1 cellular context compared by ENCODE assay signal in the genomic region with DNA sequence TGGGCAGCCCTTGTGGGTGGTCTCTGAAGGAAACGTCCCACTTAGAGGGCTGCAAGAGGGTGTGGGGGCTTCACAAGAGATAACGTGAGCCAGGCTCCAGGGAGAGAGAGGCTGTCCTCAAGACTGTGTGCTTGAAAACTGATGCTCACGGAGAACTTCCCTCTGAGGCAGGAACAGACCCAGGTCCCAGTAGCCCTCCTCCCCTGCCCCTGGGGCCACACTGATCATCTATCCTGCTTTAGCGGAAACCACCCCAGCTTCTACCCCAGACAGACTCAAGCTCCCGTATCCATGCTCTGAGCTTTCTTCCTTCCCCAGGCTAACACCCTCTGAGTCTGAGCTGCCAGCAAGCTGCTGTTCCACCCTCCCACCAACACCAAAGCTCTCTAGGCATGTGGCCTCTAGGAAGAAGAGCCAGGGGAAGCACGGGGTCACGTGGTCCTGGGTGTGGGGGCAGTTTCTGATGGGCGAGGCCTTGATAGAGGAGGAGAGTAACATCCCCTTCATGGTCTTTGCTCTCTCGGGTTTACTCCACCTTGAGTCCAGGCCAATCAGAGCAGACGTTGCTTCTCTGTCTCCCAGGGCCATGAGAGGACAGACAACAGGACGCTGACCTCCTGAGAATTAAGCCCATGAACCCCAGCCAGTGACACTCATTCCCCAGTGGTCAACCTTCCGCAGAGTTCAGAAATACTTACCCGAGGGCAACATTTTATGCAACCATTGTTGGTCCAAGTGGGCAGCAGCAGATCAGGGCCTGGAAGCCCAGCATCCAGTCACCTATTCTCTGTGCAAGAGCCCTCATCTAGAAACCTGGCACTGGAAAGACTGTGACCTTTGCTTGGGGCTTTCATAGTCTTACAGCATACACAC.
TF ChIP-seq lines count a peak whose summit lies in the region.

No MANE protein-coding gene starts in this region.

TF ChIP-seq in GM12878, 131 proteins besides CTCF, POLR2A, EP300 and RAD21 (continued from another document and continues in another):
- TF ChIP-seq, protein P1, sequence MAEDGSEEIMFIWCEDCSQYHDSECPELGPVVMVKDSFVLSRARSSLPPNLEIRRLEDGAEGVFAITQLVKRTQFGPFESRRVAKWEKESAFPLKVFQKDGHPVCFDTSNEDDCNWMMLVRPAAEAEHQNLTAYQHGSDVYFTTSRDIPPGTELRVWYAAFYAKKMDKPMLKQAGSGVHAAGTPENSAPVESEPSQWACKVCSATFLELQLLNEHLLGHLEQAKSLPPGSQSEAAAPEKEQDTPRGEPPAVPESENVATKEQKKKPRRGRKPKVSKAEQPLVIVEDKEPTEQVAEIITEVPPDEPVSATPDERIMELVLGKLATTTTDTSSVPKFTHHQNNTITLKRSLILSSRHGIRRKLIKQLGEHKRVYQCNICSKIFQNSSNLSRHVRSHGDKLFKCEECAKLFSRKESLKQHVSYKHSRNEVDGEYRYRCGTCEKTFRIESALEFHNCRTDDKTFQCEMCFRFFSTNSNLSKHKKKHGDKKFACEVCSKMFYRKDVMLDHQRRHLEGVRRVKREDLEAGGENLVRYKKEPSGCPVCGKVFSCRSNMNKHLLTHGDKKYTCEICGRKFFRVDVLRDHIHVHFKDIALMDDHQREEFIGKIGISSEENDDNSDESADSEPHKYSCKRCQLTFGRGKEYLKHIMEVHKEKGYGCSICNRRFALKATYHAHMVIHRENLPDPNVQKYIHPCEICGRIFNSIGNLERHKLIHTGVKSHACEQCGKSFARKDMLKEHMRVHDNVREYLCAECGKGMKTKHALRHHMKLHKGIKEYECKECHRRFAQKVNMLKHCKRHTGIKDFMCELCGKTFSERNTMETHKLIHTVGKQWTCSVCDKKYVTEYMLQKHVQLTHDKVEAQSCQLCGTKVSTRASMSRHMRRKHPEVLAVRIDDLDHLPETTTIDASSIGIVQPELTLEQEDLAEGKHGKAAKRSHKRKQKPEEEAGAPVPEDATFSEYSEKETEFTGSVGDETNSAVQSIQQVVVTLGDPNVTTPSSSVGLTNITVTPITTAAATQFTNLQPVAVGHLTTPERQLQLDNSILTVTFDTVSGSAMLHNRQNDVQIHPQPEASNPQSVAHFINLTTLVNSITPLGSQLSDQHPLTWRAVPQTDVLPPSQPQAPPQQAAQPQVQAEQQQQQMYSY (CRISPR knock-in tag; IDR thresholded peaks at IDR 0.05): peak; percentile 73; the same call in 1 of the 2 replicates
- TF ChIP-seq, protein P2, sequence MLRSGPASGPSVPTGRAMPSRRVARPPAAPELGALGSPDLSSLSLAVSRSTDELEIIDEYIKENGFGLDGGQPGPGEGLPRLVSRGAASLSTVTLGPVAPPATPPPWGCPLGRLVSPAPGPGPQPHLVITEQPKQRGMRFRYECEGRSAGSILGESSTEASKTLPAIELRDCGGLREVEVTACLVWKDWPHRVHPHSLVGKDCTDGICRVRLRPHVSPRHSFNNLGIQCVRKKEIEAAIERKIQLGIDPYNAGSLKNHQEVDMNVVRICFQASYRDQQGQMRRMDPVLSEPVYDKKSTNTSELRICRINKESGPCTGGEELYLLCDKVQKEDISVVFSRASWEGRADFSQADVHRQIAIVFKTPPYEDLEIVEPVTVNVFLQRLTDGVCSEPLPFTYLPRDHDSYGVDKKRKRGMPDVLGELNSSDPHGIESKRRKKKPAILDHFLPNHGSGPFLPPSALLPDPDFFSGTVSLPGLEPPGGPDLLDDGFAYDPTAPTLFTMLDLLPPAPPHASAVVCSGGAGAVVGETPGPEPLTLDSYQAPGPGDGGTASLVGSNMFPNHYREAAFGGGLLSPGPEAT (IDR thresholded peaks at IDR 0.05; ENCODE audit: low read depth): peak; percentile 53
- TF ChIP-seq HDAC2 (IDR thresholded peaks at IDR 0.05) (no peak), CEBPB (IDR thresholded peaks at IDR 0.05; ENCODE audit: borderline replicate concordance in 1 of 2, low read depth in 2 of 2, low read length in 2 of 2) (no peak), RFX5 (IDR thresholded peaks at IDR 0.05; ENCODE audit: low read depth, low read length) (no peak), FOXM1 (IDR thresholded peaks at IDR 0.05; ENCODE audit: low read depth, low read length) (no peak), EED (IDR thresholded peaks at IDR 0.05; ENCODE audit: low read depth) (peak; percentile 45), SPI1 (IDR thresholded peaks at IDR 0.05; ENCODE audit: borderline replicate concordance, insufficient read depth, low read depth, low read length) (no peak), YY1 (IDR thresholded peaks at IDR 0.05; ENCODE audit: low read depth, low read length) (peak; percentile 55), YBX1 (IDR thresholded peaks at IDR 0.05) (no peak), ZSCAN29 (IDR thresholded peaks at IDR 0.05) (no peak), NFYA (IDR thresholded peaks at IDR 0.05; ENCODE audit: borderline replicate concordance, low read depth, low read length) (no peak), RCOR1 (conservative IDR thresholded peaks at IDR 0.05; ENCODE audit: low read depth, low read length) (no peak), MEF2A (IDR thresholded peaks at IDR 0.05; ENCODE audit: insufficient read depth, low read depth, low read length) (no peak), BCL11A (IDR thresholded peaks at IDR 0.05; ENCODE audit: low read depth, low read length) (no peak), MYB (IDR thresholded peaks at IDR 0.05; ENCODE audit: borderline replicate concordance, low read depth, low read length) (no peak), SMAD5 (IDR thresholded peaks at IDR 0.05; ENCODE audit: low read depth) (peak; percentile 99), ZNF384 (IDR thresholded peaks at IDR 0.05; ENCODE audit: borderline replicate concordance, low read depth, low read length) (no peak), GABPA (IDR thresholded peaks at IDR 0.05; ENCODE audit: low read depth) (no peak), TCF12 (IDR thresholded peaks at IDR 0.05; ENCODE audit: low read depth, low read length) (no peak), BHLHE40 (IDR thresholded peaks at IDR 0.05; ENCODE audit: borderline replicate concordance in 1 of 2, low read depth in 2 of 2, low read length in 1 of 2) (peak; percentile 82 to 85), MXI1 (IDR thresholded peaks at IDR 0.05; ENCODE audit: low read depth, low read length) (peak; percentile 87), SP1 (IDR thresholded peaks at IDR 0.05; ENCODE audit: low read depth, low read length) (no peak), NR2C1 (IDR thresholded peaks at IDR 0.05) (no peak; the same call in 1 of the 2 replicates), SUZ12 (IDR thresholded peaks at IDR 0.05; ENCODE audit: unreplicated experiment) (no peak), JUNB (IDR thresholded peaks at IDR 0.05) (no peak; the same call in 1 of the 2 replicates), ATF7 (IDR thresholded peaks at IDR 0.05; ENCODE audit: low read depth) (no peak; the same call in 1 of the 2 replicates), HDGF (IDR thresholded peaks at IDR 0.05) (peak; percentile 91), RB1 (IDR thresholded peaks at IDR 0.05; ENCODE audit: borderline replicate concordance) (no peak), KLF5 (IDR thresholded peaks at IDR 0.05; ENCODE audit: partially characterized antibody) (no peak), ZNF207 (IDR thresholded peaks at IDR 0.05; ENCODE audit: borderline replicate concordance) (no peak), BACH1 (IDR thresholded peaks at IDR 0.05; ENCODE audit: borderline replicate concordance) (no peak)
- TF ChIP-seq, protein P3, sequence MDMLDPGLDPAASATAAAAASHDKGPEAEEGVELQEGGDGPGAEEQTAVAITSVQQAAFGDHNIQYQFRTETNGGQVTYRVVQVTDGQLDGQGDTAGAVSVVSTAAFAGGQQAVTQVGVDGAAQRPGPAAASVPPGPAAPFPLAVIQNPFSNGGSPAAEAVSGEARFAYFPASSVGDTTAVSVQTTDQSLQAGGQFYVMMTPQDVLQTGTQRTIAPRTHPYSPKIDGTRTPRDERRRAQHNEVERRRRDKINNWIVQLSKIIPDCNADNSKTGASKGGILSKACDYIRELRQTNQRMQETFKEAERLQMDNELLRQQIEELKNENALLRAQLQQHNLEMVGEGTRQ (IDR thresholded peaks at IDR 0.05; ENCODE audit: borderline replicate concordance, low read depth, low read length): peak; percentile 91
- TF ChIP-seq, protein P4, sequence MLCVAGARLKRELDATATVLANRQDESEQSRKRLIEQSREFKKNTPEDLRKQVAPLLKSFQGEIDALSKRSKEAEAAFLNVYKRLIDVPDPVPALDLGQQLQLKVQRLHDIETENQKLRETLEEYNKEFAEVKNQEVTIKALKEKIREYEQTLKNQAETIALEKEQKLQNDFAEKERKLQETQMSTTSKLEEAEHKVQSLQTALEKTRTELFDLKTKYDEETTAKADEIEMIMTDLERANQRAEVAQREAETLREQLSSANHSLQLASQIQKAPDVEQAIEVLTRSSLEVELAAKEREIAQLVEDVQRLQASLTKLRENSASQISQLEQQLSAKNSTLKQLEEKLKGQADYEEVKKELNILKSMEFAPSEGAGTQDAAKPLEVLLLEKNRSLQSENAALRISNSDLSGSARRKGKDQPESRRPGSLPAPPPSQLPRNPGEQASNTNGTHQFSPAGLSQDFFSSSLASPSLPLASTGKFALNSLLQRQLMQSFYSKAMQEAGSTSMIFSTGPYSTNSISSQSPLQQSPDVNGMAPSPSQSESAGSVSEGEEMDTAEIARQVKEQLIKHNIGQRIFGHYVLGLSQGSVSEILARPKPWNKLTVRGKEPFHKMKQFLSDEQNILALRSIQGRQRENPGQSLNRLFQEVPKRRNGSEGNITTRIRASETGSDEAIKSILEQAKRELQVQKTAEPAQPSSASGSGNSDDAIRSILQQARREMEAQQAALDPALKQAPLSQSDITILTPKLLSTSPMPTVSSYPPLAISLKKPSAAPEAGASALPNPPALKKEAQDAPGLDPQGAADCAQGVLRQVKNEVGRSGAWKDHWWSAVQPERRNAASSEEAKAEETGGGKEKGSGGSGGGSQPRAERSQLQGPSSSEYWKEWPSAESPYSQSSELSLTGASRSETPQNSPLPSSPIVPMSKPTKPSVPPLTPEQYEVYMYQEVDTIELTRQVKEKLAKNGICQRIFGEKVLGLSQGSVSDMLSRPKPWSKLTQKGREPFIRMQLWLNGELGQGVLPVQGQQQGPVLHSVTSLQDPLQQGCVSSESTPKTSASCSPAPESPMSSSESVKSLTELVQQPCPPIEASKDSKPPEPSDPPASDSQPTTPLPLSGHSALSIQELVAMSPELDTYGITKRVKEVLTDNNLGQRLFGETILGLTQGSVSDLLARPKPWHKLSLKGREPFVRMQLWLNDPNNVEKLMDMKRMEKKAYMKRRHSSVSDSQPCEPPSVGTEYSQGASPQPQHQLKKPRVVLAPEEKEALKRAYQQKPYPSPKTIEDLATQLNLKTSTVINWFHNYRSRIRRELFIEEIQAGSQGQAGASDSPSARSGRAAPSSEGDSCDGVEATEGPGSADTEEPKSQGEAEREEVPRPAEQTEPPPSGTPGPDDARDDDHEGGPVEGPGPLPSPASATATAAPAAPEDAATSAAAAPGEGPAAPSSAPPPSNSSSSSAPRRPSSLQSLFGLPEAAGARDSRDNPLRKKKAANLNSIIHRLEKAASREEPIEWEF (IDR thresholded peaks at IDR 0.05; ENCODE audit: insufficient replicate concordance, low read depth, low read length): no peak
- TF ChIP-seq, protein P5, sequence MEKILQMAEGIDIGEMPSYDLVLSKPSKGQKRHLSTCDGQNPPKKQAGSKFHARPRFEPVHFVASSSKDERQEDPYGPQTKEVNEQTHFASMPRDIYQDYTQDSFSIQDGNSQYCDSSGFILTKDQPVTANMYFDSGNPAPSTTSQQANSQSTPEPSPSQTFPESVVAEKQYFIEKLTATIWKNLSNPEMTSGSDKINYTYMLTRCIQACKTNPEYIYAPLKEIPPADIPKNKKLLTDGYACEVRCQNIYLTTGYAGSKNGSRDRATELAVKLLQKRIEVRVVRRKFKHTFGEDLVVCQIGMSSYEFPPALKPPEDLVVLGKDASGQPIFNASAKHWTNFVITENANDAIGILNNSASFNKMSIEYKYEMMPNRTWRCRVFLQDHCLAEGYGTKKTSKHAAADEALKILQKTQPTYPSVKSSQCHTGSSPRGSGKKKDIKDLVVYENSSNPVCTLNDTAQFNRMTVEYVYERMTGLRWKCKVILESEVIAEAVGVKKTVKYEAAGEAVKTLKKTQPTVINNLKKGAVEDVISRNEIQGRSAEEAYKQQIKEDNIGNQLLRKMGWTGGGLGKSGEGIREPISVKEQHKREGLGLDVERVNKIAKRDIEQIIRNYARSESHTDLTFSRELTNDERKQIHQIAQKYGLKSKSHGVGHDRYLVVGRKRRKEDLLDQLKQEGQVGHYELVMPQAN (conservative IDR thresholded peaks at IDR 0.05): peak; percentile 34; the same call in 1 of the 2 replicates
- TF ChIP-seq, protein P6, sequence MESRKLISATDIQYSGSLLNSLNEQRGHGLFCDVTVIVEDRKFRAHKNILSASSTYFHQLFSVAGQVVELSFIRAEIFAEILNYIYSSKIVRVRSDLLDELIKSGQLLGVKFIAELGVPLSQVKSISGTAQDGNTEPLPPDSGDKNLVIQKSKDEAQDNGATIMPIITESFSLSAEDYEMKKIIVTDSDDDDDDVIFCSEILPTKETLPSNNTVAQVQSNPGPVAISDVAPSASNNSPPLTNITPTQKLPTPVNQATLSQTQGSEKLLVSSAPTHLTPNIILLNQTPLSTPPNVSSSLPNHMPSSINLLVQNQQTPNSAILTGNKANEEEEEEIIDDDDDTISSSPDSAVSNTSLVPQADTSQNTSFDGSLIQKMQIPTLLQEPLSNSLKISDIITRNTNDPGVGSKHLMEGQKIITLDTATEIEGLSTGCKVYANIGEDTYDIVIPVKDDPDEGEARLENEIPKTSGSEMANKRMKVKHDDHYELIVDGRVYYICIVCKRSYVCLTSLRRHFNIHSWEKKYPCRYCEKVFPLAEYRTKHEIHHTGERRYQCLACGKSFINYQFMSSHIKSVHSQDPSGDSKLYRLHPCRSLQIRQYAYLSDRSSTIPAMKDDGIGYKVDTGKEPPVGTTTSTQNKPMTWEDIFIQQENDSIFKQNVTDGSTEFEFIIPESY (IDR thresholded peaks at IDR 0.05): no peak
- TF ChIP-seq, protein P7, sequence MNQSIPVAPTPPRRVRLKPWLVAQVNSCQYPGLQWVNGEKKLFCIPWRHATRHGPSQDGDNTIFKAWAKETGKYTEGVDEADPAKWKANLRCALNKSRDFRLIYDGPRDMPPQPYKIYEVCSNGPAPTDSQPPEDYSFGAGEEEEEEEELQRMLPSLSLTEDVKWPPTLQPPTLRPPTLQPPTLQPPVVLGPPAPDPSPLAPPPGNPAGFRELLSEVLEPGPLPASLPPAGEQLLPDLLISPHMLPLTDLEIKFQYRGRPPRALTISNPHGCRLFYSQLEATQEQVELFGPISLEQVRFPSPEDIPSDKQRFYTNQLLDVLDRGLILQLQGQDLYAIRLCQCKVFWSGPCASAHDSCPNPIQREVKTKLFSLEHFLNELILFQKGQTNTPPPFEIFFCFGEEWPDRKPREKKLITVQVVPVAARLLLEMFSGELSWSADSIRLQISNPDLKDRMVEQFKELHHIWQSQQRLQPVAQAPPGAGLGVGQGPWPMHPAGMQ (IDR thresholded peaks at IDR 0.05; ENCODE audit: borderline replicate concordance): no peak
